Comparison of ENCODE assay signal across 10 cellular contexts in the genomic region with DNA sequence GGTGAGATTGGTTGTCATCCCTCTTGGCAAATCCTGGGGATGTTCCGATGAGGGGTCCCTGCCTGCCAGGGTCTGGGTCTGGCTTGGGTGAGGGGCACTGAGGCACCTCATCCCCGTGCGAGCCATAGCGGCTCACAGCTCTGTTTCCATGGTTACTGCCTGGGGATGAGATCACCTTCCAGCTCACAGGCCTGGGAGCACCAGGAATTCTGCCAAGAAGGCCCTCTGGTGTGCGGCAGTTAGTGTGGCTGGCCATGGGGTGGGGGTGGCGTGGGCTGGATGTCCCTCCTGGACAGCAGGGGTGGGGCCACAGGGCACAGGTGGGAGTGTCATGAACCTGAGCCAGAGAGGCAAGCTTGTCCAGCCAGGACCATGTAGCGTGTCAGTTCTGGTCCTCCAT. TPM values are rescaled to one million over a fixed set of nuclear protein-coding genes. Genes with fewer than 3 reads are reported as not detected.
DNase-seq lines count a peak whose midpoint lies in the region; ATAC-seq, FAIRE-seq and TF ChIP-seq lines count a peak whose summit lies in the region.
"Had no signal": no experiment of that assay in that cellular context is flagged by ENCODE, and none has a peak within 500 bp of the region (broad histone marks: within the 10 kb centered on the region; RNA-seq: fewer than 3 reads in every experiment).

No MANE protein-coding gene starts in this region.

- DNase-seq in A172 (ENCODE audit: low spot score) (peak; percentile 86), H54 (ENCODE audit: insufficient read length, low spot score) (peak; percentile 34), RPMI7951 (ENCODE audit: low read depth) (peak; percentile 82), foreskin fibroblast (peak; percentile 51 to 77)
- DNase-seq in activated naive CD4-positive, alpha-beta T cell treated with anti-CD3 and anti-CD28 coated beads, Interleukin-2, amount 10 ng/mL, durations not matched to agents 7 days and 5 days, result no peak
- no peak for DNase-seq in NK-92 treated with Interleukin-12 subunit alpha and Interleukin-12 subunit beta, amount 100 ng/mL, for 24 hours (lab: John Stamatoyannopoulos, UW)
- DNase-seq: T-helper 17 cell had no signal

- FAIRE-seq in H54 (lab: Jason Lieb, UNC), result no peak

- H3K27me3 Mint-ChIP-seq in stimulated activated memory B cell treated with anti-CD40 and anti-IgM and Interleukin-4, amounts not matched to agents 10 μg/mL and 1 μg/mL and 100 μg/mL, for 72 hours, result peaks cover 92% of the 10 kb centered on the region
- H3K27me3 Mint-ChIP-seq in activated naive CD4-positive, alpha-beta T cell treated with anti-CD3 and anti-CD28 coated beads, Interleukin-2, amount 10 ng/mL, durations not matched to agents 7 days and 5 days, result peaks cover 12% of the 10 kb centered on the region

- no peak for TF ChIP-seq POLR2A in H54 (IDR thresholded peaks at IDR 0.05; ENCODE audit: low read depth, low read length)

- H3K4me3 Mint-ChIP-seq in stimulated activated memory B cell treated with anti-CD40 and anti-IgM and Interleukin-4, amounts not matched to agents 10 μg/mL and 1 μg/mL and 100 μg/mL, for 72 hours, result no peak overlapping the region
- H3K4me3 Mint-ChIP-seq in activated naive CD4-positive, alpha-beta T cell treated with anti-CD3 and anti-CD28 coated beads, Interleukin-2, amount 10 ng/mL, durations not matched to agents 7 days and 5 days, result no peak overlapping the region
- H3K4me3 Mint-ChIP-seq: T-helper 17 cell had no signal

- no peak overlapping the region for H3K27ac Mint-ChIP-seq in stimulated activated memory B cell treated with anti-CD40 and anti-IgM and Interleukin-4, amounts not matched to agents 10 μg/mL and 1 μg/mL and 100 μg/mL, for 72 hours
- no peak overlapping the region for H3K27ac Mint-ChIP-seq in activated naive CD4-positive, alpha-beta T cell treated with anti-CD3 and anti-CD28 coated beads, Interleukin-2, amount 10 ng/mL, durations not matched to agents 7 days and 5 days
- H3K27ac Mint-ChIP-seq: activated naive CD4-positive, alpha-beta T cell treated with anti-CD3 and anti-CD28 coated beads, Interleukin-2, amount 50 U/mL, for 72 hours; T-helper 17 cell had no signal

- ATAC-seq in stimulated activated memory B cell treated with anti-CD40 and anti-IgM and Interleukin-4, amounts not matched to agents 10 μg/mL and 1 μg/mL and 100 μg/mL, for 72 hours, result no peak
- ATAC-seq in HG03469 (IDR thresholded peaks at IDR 0.05; ENCODE audit: unreplicated experiment), result no peak
- ATAC-seq: activated naive CD4-positive, alpha-beta T cell treated with anti-CD3 and anti-CD28 coated beads, Interleukin-2, amount 50 U/mL, for 72 hours; T-helper 17 cell had no signal

- H3K4me3 ChIP-seq in foreskin fibroblast (ENCODE audit: low read depth in 1 of 2, low read length in 2 of 2), result no peak overlapping the region

- CTCF ChIA-PET in activated naive CD4-positive, alpha-beta T cell treated with anti-CD3 and anti-CD28 coated beads, Interleukin-2, amount 10 ng/mL, durations not matched to agents 7 days and 5 days (lab: Charles Lee), result no interaction called here

- H3K4me1 Mint-ChIP-seq in stimulated activated memory B cell treated with anti-CD40 and anti-IgM and Interleukin-4, amounts not matched to agents 10 μg/mL and 1 μg/mL and 100 μg/mL, for 72 hours, result no peaks in the 10 kb centered on the region
- no peaks in the 10 kb centered on the region for H3K4me1 Mint-ChIP-seq in activated naive CD4-positive, alpha-beta T cell treated with anti-CD3 and anti-CD28 coated beads, Interleukin-2, amount 10 ng/mL, durations not matched to agents 7 days and 5 days
- H3K4me1 Mint-ChIP-seq: T-helper 17 cell had no signal

- no peaks in the 10 kb centered on the region for H3K9me3 Mint-ChIP-seq in stimulated activated memory B cell treated with anti-CD40 and anti-IgM and Interleukin-4, amounts not matched to agents 10 μg/mL and 1 μg/mL and 100 μg/mL, for 72 hours
- no peaks in the 10 kb centered on the region for H3K9me3 Mint-ChIP-seq in activated naive CD4-positive, alpha-beta T cell treated with anti-CD3 and anti-CD28 coated beads, Interleukin-2, amount 10 ng/mL, durations not matched to agents 7 days and 5 days
- H3K9me3 Mint-ChIP-seq: activated naive CD4-positive, alpha-beta T cell treated with anti-CD3 and anti-CD28 coated beads, Interleukin-2, amount 50 U/mL, for 72 hours had no signal

- H3K36me3 Mint-ChIP-seq in stimulated activated memory B cell treated with anti-CD40 and anti-IgM and Interleukin-4, amounts not matched to agents 10 μg/mL and 1 μg/mL and 100 μg/mL, for 72 hours, result no peaks in the 10 kb centered on the region
- no peaks in the 10 kb centered on the region for H3K36me3 Mint-ChIP-seq in activated naive CD4-positive, alpha-beta T cell treated with anti-CD3 and anti-CD28 coated beads, Interleukin-2, amount 10 ng/mL, durations not matched to agents 7 days and 5 days
- H3K36me3 Mint-ChIP-seq: activated naive CD4-positive, alpha-beta T cell treated with anti-CD3 and anti-CD28 coated beads, Interleukin-2, amount 50 U/mL, for 72 hours had no signal

- TF ChIP-seq CTCF in foreskin fibroblast (IDR thresholded peaks at IDR 0.05; ENCODE audit: low read depth, low read length), result no peak

RNA-seq across cellular contexts. Expression of a gene that starts 22.1 kb away (rescaled TPM):
- not detected in 2 replicates for total RNA-seq in A172 (2014; rRNA removed; shearing (Covaris generic))
- not detected in 2 replicates for total RNA-seq in RPMI7951 (2014; rRNA removed; shearing (Covaris generic))
- total RNA-seq: activated naive CD4-positive, alpha-beta T cell treated with anti-CD3 and anti-CD28 coated beads, Interleukin-2, amount 50 U/mL, for 72 hours; T-helper 17 cell had no signal

Comparison
In these comparisons a context has a peak if more than half of its experiments do, and no peak if none do; other contexts are left out.
1. DNase-seq: peak in A172 (single experiment), H54 (single experiment), RPMI7951 (single experiment) and foreskin fibroblast (2 of 2); none in activated naive CD4-positive, alpha-beta T cell treated with anti-CD3 and anti-CD28 coated beads, Interleukin-2, amount 10 ng/mL, durations not matched to agents 7 days and 5 days (single experiment) and NK-92 treated with Interleukin-12 subunit alpha and Interleukin-12 subunit beta, amount 100 ng/mL, for 24 hours (single experiment).